ENCODE assay signal across 1 cellular context in the genomic region with DNA sequence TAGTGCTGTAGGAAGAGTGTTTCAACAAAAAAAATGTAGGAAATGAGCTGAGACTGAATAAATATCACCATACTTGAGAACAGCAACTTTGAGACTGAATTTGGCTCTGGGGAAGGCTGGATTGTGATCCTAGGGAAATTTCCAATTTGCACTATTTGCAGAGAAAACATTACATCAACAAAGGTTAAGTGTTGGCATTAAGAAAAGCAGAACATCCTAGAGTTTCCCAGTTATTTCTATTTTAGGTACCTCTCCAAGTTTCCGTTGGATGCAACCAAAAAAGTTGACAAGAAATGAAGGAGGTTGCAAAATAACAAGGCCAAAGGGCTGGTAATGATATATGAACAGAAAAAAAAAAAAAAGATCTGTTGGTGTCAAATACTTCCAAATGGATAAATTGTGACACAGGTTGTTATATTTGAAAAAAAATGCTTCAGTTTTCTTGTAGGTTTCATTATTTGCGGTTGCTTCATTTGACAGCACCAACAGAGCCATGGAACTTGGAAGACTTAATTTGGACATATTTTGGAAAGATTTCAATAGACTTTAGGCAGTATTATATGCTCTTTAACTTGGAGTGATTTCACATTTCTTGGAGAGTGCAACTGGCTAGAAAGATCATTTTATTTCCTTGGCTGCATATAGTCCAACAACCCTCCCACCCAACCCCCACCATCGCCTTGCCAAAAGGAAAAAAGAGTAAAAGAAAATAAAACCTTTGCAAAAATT.
TF ChIP-seq lines count a peak whose summit lies in the region.

No MANE protein-coding gene starts in this region.

TF ChIP-seq in endothelial cell of umbilical vein, 7 proteins besides CTCF, POLR2A, EP300 and RAD21 (continued from another document):
- TF ChIP-seq JUN (IDR thresholded peaks at IDR 0.05; ENCODE audit: borderline replicate concordance, insufficient read depth, insufficient read length, low read depth) (no peak), EZH2 (IDR thresholded peaks at IDR 0.05; ENCODE audit: borderline replicate concordance, low read depth, low read length, severe bottlenecking) (no peak), POLR2AphosphoS5 (IDR thresholded peaks at IDR 0.05; ENCODE audit: insufficient read depth, low read depth, low read length) (no peak), MYC (IDR thresholded peaks at IDR 0.05; ENCODE audit: low read depth, low read length) (no peak), GATA2 (IDR thresholded peaks at IDR 0.05; ENCODE audit: insufficient read depth, insufficient read length, low read depth, low read length) (no peak)
- TF ChIP-seq, protein P1, sequence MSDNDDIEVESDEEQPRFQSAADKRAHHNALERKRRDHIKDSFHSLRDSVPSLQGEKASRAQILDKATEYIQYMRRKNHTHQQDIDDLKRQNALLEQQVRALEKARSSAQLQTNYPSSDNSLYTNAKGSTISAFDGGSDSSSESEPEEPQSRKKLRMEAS (IDR thresholded peaks at IDR 0.05; ENCODE audit: insufficient read depth, insufficient read length) = no peak
